In genomic region chr11:108872781-108873291, GRCh38 we compare ENCODE assay signal across 16 cellular contexts.
DNase-seq lines count a peak whose midpoint lies in the region; ATAC-seq, FAIRE-seq and TF ChIP-seq lines count a peak whose summit lies in the region.
"Had no signal": no experiment of that assay in that cellular context is flagged by ENCODE, and none has a peak within 500 bp of the region (broad histone marks: within the 10 kb centered on the region; RNA-seq: fewer than 3 reads in every experiment).

No MANE protein-coding gene starts in this region.

- H3K4me3 ChIP-seq in HCT116 (replicated peaks in 1 of 2; ENCODE audit: low read depth in 1 of 2, low read length in 2 of 2) (no peak overlapping the region), adipocyte (ENCODE audit: low read length) (no peak overlapping the region), fibroblast of the aortic adventitia (ENCODE audit: low read depth, low read length) (no peak overlapping the region)
- H3K4me3 ChIP-seq: tibial nerve had no signal

- no peaks in the 10 kb centered on the region for H3K9me2 ChIP-seq in HCT116 (ENCODE audit: insufficient read depth)

- H3K9me3 ChIP-seq in HCT116 (ENCODE audit: control insufficient read depth in 1 of 2, insufficient read depth in 1 of 2, low read depth in 1 of 2, low read length in 2 of 2): no peaks in the 10 kb centered on the region
- no peaks in the 10 kb centered on the region for H3K9me3 ChIP-seq in adipocyte (ENCODE audit: control insufficient read depth, low read length)
- H3K9me3 ChIP-seq: tibial nerve had no signal

- H3K27me3 ChIP-seq in HCT116 (ENCODE audit: insufficient read depth, low read length) (no peaks in the 10 kb centered on the region), adipocyte (replicated peaks; ENCODE audit: control insufficient read depth, insufficient read depth, low read length) (no peaks in the 10 kb centered on the region)
- H3K27me3 ChIP-seq: tibial nerve had no signal

- peak; percentile 58 for DNase-seq in Daoy (ENCODE audit: low read depth)
- DNase-seq in HCT116 (ENCODE audit: low read depth, low spot score): no peak
- DNase-seq in adipocyte (ENCODE audit: low read depth): peak; percentile 18
- DNase-seq in fibroblast of the aortic adventitia (ENCODE audit: low read depth): peak; percentile 29
- DNase-seq in C1 segment of cervical spinal cord (lab: John Stamatoyannopoulos, UW): no peak
- no peak for DNase-seq in RCC 7860 (ENCODE audit: low spot score)
- no peak for DNase-seq in NCI-H748 (lab: John Stamatoyannopoulos, UW; ENCODE audit: unreplicated experiment)
- DNase-seq in GOT3 (lab: John Stamatoyannopoulos, UW): no peak
- DNase-seq: activated CD8-positive, alpha-beta memory T cell treated with anti-CD3 and anti-CD28 coated beads, Interleukin-2, amount 10 ng/mL, durations not matched to agents 7 days and 5 days; DND-41; NCI-H774; T-cell had no signal

- TF ChIP-seq RAD21 in HCT116 (IDR thresholded peaks at IDR 0.05; ENCODE audit: low read depth): no peak

- H3K4me1 ChIP-seq in HCT116 (ENCODE audit: control insufficient read depth in 1 of 2, insufficient read depth in 2 of 2, low read length in 2 of 2) (peaks cover 30 to 42% of the 10 kb centered on the region in 2 experiments), adipocyte (ENCODE audit: control insufficient read depth, insufficient read depth, low read length) (peaks cover 29% of the 10 kb centered on the region)

- FAIRE-seq in RCC 7860 (lab: Jason Lieb, UNC): no peak
- FAIRE-seq: HTR-8/SVneo had no signal

- CTCF ChIA-PET in HCT116 (lab: Charles Lee): interaction anchor here (0.9 kb wide), 1 partner anchor 39 kb away, joined by 5 read pairs; no protein-coding TSS in a partner anchor

- POLR2A ChIA-PET in HCT116 (lab: Charles Lee): no interaction called here

- H4K20me1 ChIP-seq in HCT116 (ENCODE audit: insufficient read depth): no peaks in the 10 kb centered on the region

- H3K4me2 ChIP-seq in HCT116 (ENCODE audit: low read length): no peak overlapping the region

- no peak for TF ChIP-seq POLR2A in HCT116 (IDR thresholded peaks at IDR 0.05; ENCODE audit: borderline replicate concordance, extremely low read depth, insufficient read depth, insufficient read length)

- BruUV-seq in HCT116 (replicated peaks; lab: Mats Ljungman, UMichigan): no TSS peak

- H3K36me3 ChIP-seq in HCT116 (ENCODE audit: control insufficient read depth in 1 of 2, insufficient read depth in 2 of 2, low read length in 2 of 2) (no peaks in the 10 kb centered on the region), adipocyte (ENCODE audit: control insufficient read depth, insufficient read depth, low read length, severe bottlenecking) (no peaks in the 10 kb centered on the region)
- H3K36me3 ChIP-seq: tibial nerve had no signal

- intact Hi-C loops in HCT116 (cut with micrococcal nuclease): loop anchor here (10.0 kb wide), 1 partner anchor 1062 kb away; no protein-coding TSS in a partner anchor

- no peak overlapping the region for H2AFZ ChIP-seq in HCT116 (ENCODE audit: low read depth, low read length, poor library complexity, severe bottlenecking)

- peaks cover 8% of the 10 kb centered on the region; the same call in 1 of the 2 replicates for H3K79me2 ChIP-seq in HCT116 (ENCODE audit: insufficient read depth, low read length)

- RAD21 ChIA-PET in HCT116 (lab: Charles Lee; ENCODE audit: low non-redundant PET in 1 of 2, low total read pairs in 2 of 2, uncharacterized antibody in 2 of 2, unreplicated experiment in 2 of 2): no interaction called here

- 0 out of 2 replicates have a peak, but pooled peaks have one; percentile 10 for ATAC-seq in HCT116
- ATAC-seq: activated CD8-positive, alpha-beta memory T cell treated with anti-CD3 and anti-CD28 coated beads, Interleukin-2, amount 10 ng/mL, durations not matched to agents 7 days and 5 days; Panc1; sciatic nerve; T-cell had no signal

- TF ChIP-seq CTCF in HCT116 (IDR thresholded peaks at IDR 0.05 in 2 of 3, conservative IDR thresholded peaks at IDR 0.05 in 1 of 3; ENCODE audit: borderline replicate concordance in 1 of 3, insufficient read depth in 1 of 3, low read depth in 2 of 3, low read length in 2 of 3): no peak
- TF ChIP-seq CTCF in fibroblast of the aortic adventitia (IDR thresholded peaks at IDR 0.05; ENCODE audit: insufficient read depth, low read length): no peak

- peak overlapping the region; percentile 75 for H3K27ac ChIP-seq in HCT116 (ENCODE audit: low read depth, low read length)
- H3K27ac ChIP-seq: tibial nerve had no signal

- H3K9ac ChIP-seq in HCT116 (ENCODE audit: low read length) (no peak overlapping the region), adipocyte (ENCODE audit: low read length) (no peak overlapping the region)

TF ChIP-seq in HCT116, 20 proteins besides CTCF, POLR2A, EP300 and RAD21:
- TF ChIP-seq ZFX (IDR thresholded peaks at IDR 0.05) (no peak), MAX (IDR thresholded peaks at IDR 0.05) (no peak), ZBTB33 (IDR thresholded peaks at IDR 0.05; ENCODE audit: extremely low read depth, insufficient replicate concordance, low read length) (no peak), EGR1 (IDR thresholded peaks at IDR 0.05; ENCODE audit: low read depth) (no peak), TCF7L2 (IDR thresholded peaks at IDR 0.05; ENCODE audit: borderline replicate concordance, extremely low read depth, insufficient read depth, insufficient read length) (no peak), FOSL1 (IDR thresholded peaks at IDR 0.05; ENCODE audit: low read depth) (no peak), JUND (IDR thresholded peaks at IDR 0.05) (no peak), SP1 (IDR thresholded peaks at IDR 0.05; ENCODE audit: low read depth) (no peak), REST (IDR thresholded peaks at IDR 0.05; ENCODE audit: low read depth) (no peak), SIN3A (IDR thresholded peaks at IDR 0.05; ENCODE audit: low read depth) (no peak), EZH2phosphoT487 (IDR thresholded peaks at IDR 0.05; ENCODE audit: borderline replicate concordance) (no peak), CEBPB (IDR thresholded peaks at IDR 0.05; ENCODE audit: low read depth) (no peak)
TF ChIP-seq in HCT116: peak in this region for 0.

Comparison
In these comparisons a context has a peak if more than half of its experiments do, and no peak if none do; other contexts are left out.
1. DNase-seq: peak in Daoy (single experiment), adipocyte (single experiment) and fibroblast of the aortic adventitia (single experiment); none in HCT116 (single experiment), C1 segment of cervical spinal cord (0 of 14), RCC 7860 (single experiment), NCI-H748 (single experiment) and GOT3 (single experiment).